Comparison of ENCODE assay signal across 1 cellular context in the genomic region with DNA sequence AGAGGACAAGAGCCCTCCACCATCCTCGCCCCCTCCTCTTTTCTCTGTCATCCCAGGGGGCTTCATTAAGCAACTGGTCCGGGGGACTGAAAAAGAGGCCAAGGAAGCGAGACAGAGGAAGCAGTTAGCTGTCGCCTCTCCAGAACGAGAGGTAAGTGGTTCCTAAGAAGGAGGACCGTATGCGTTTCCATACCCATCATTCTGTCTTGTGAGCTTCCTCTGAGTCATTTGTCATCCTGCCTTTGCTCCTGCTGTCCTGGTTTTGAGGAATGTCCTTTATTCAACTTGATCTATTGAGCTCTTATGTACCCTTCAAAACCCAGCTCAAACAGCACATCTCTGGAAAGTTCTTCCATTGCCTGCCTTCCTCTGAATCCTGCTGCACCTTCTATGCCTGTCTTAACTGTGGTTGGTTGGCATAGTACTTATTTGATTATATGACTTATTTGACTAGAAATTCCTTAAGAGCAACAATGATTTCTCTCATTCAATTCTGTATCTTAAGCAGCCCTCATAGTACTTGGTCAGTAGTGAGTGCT.
TF ChIP-seq lines count a peak whose summit lies in the region.

No MANE protein-coding gene starts in this region.

TF ChIP-seq in GM23338, 12 proteins besides CTCF, POLR2A, EP300 and RAD21 (continued from another document):
- TF ChIP-seq, protein P1, sequence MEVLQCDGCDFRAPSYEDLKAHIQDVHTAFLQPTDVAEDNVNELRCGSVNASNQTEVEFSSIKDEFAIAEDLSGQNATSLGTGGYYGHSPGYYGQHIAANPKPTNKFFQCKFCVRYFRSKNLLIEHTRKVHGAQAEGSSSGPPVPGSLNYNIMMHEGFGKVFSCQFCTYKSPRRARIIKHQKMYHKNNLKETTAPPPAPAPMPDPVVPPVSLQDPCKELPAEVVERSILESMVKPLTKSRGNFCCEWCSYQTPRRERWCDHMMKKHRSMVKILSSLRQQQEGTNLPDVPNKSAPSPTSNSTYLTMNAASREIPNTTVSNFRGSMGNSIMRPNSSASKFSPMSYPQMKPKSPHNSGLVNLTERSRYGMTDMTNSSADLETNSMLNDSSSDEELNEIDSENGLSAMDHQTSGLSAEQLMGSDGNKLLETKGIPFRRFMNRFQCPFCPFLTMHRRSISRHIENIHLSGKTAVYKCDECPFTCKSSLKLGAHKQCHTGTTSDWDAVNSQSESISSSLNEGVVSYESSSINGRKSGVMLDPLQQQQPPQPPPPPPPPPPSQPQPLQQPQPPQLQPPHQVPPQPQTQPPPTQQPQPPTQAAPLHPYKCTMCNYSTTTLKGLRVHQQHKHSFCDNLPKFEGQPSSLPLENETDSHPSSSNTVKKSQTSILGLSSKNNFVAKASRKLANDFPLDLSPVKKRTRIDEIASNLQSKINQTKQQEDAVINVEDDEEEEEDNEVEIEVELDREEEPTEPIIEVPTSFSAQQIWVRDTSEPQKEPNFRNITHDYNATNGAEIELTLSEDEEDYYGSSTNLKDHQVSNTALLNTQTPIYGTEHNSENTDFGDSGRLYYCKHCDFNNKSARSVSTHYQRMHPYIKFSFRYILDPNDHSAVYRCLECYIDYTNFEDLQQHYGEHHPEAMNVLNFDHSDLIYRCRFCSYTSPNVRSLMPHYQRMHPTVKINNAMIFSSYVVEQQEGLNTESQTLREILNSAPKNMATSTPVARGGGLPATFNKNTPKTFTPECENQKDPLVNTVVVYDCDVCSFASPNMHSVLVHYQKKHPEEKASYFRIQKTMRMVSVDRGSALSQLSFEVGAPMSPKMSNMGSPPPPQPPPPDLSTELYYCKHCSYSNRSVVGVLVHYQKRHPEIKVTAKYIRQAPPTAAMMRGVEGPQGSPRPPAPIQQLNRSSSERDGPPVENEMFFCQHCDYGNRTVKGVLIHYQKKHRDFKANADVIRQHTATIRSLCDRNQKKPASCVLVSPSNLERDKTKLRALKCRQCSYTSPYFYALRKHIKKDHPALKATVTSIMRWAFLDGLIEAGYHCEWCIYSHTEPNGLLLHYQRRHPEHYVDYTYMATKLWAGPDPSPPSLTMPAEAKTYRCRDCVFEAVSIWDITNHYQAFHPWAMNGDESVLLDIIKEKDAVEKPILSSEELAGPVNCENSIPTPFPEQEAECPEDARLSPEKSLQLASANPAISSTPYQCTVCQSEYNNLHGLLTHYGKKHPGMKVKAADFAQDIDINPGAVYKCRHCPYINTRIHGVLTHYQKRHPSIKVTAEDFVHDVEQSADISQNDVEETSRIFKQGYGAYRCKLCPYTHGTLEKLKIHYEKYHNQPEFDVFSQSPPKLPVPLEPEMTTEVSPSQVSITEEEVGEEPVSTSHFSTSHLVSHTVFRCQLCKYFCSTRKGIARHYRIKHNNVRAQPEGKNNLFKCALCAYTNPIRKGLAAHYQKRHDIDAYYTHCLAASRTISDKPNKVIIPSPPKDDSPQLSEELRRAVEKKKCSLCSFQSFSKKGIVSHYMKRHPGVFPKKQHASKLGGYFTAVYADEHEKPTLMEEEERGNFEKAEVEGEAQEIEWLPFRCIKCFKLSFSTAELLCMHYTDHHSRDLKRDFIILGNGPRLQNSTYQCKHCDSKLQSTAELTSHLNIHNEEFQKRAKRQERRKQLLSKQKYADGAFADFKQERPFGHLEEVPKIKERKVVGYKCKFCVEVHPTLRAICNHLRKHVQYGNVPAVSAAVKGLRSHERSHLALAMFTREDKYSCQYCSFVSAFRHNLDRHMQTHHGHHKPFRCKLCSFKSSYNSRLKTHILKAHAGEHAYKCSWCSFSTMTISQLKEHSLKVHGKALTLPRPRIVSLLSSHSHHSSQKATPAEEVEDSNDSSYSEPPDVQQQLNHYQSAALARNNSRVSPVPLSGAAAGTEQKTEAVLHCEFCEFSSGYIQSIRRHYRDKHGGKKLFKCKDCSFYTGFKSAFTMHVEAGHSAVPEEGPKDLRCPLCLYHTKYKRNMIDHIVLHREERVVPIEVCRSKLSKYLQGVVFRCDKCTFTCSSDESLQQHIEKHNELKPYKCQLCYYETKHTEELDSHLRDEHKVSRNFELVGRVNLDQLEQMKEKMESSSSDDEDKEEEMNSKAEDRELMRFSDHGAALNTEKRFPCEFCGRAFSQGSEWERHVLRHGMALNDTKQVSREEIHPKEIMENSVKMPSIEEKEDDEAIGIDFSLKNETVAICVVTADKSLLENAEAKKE (CRISPR knock-in tag; IDR thresholded peaks at IDR 0.05) = no peak
- TF ChIP-seq JUNB (IDR thresholded peaks at IDR 0.05; ENCODE audit: unreplicated experiment) = no peak
